Comparison of ENCODE assay signal across 8 cellular contexts in the genomic region with DNA sequence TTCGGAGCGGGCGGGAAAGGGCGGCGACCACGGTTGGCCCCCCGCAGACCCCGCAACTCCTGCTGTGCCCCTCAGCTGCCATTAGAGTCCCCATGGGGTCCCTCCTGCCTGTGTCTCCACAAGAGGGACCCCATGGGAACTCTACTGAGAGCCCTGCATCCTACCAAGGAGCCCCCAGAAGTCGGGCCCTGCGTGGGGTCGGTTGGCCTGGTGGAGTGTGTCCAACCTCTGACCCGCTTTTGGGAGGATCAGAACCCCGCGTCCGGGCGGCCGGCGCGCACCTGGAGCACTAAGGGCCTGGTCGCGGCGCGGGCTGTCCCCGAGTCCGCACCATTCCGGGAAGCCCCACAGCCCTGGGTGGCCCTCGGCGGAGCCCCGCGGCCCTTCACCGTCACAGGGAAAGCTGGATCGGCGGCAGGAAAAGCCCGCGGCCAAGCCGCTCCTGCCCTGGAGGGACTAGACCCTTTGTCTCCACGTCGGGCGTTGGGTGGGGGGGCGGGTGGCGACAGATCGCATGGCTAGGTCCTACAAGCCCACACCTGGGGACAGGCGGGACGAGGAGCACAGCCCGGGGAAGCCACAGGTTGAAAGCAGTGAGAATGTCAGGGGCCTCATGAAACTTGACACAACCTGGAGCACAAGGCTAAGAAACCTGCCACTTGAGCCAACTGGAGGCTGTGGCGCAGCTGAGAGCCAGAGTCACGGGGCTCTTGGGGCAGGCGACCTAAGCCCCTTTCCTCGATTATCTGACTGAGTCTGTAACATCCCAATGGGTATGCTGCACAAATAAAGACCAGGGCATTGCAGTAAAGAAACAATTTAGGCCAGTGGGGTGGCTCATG. TPM values are rescaled to one million over a fixed set of nuclear protein-coding genes. Genes with fewer than 3 reads are reported as not detected.
DNase-seq lines count a peak whose midpoint lies in the region; ATAC-seq and TF ChIP-seq lines count a peak whose summit lies in the region.

No MANE protein-coding gene starts in this region.

- no peak overlapping the region for H3K27ac ChIP-seq in RWPE2 (ENCODE audit: poor library complexity, severe bottlenecking)
- H3K27ac ChIP-seq in gastroesophageal sphincter, result no peak overlapping the region

- H3K4me1 ChIP-seq in RWPE2 (ENCODE audit: insufficient read depth, poor library complexity, severe bottlenecking), result peaks cover 2% of the 10 kb centered on the region
- peaks cover 2% of the 10 kb centered on the region for H3K4me1 ChIP-seq in skeletal muscle satellite cell (ENCODE audit: control insufficient read depth, insufficient read depth, low read length)
- peaks cover 0 to 15% (median 6%) of the 10 kb centered on the region in 3 donors for H3K4me1 ChIP-seq in gastroesophageal sphincter

- no peak for TF ChIP-seq CTCF in RWPE2 (IDR thresholded peaks at IDR 0.05; ENCODE audit: poor library complexity, severe bottlenecking)
- TF ChIP-seq CTCF in fibroblast of villous mesenchyme (IDR thresholded peaks at IDR 0.05; ENCODE audit: insufficient read depth, low read depth, low read length), result no peak
- TF ChIP-seq CTCF in gastroesophageal sphincter (IDR thresholded peaks at IDR 0.05), result no peak

- no peak overlapping the region for H3K9ac ChIP-seq in skeletal muscle satellite cell (ENCODE audit: low read depth, low read length)

- H3K9me3 ChIP-seq in RWPE2 (ENCODE audit: severe bottlenecking) (no peaks in the 10 kb centered on the region), skeletal muscle satellite cell (replicated peaks; ENCODE audit: low read length) (no peaks in the 10 kb centered on the region), gastroesophageal sphincter (peaks cover 0 to 5% (median 0%) of the 10 kb centered on the region in 3 donors)

- H3K4me2 ChIP-seq in skeletal muscle satellite cell (ENCODE audit: low read length), result peak overlapping the region; percentile 83

- no peak for TF ChIP-seq POLR2A in gastroesophageal sphincter (IDR thresholded peaks at IDR 0.05)

- H3K27me3 ChIP-seq in RWPE2 (ENCODE audit: insufficient read depth, poor library complexity, severe bottlenecking) (no peaks in the 10 kb centered on the region), skeletal muscle satellite cell (ENCODE audit: control insufficient read depth, insufficient read depth, low read length) (peaks cover 40% of the 10 kb centered on the region), gastroesophageal sphincter (peaks cover 57% of the 10 kb centered on the region)

- WGBS in gastroesophageal sphincter (ENCODE audit: low coverage in 1 of 2), 2 donors, result 92% methylated on average over 2 of the region's 49 CpGs; no CpG with 5 or more reads in 1 of the 2 donors

- peak overlapping the region; percentile 27 for H3K4me3 ChIP-seq in RWPE2 (ENCODE audit: severe bottlenecking)
- H3K4me3 ChIP-seq in fibroblast of villous mesenchyme (ENCODE audit: low read depth, low read length), result peak overlapping the region; percentile 58
- H3K4me3 ChIP-seq in skeletal muscle satellite cell (ENCODE audit: low read length), result peak overlapping the region; percentile 68
- H3K4me3 ChIP-seq in gastroesophageal sphincter, result peak overlapping the region in 1 of 2 donors; percentile 49

- H3K36me3 ChIP-seq in RWPE2 (ENCODE audit: low read depth), result no peaks in the 10 kb centered on the region
- no peaks in the 10 kb centered on the region for H3K36me3 ChIP-seq in skeletal muscle satellite cell (ENCODE audit: insufficient read depth, low read length)
- no peaks in the 10 kb centered on the region for H3K36me3 ChIP-seq in gastroesophageal sphincter

- no peak for TF ChIP-seq EP300 in gastroesophageal sphincter (IDR thresholded peaks at IDR 0.05)

- peak; percentile 9 for ATAC-seq in GM19023 (IDR thresholded peaks at IDR 0.05; ENCODE audit: unreplicated experiment)
- ATAC-seq in RWPE2 (ENCODE audit: low read depth), result no peak
- no peak for ATAC-seq in gastroesophageal sphincter
- ATAC-seq in HG02970 (IDR thresholded peaks at IDR 0.05; ENCODE audit: low FRiP score, unreplicated experiment), result no peak

- DNase-seq in RWPE2 (ENCODE audit: low spot score) (no peak), fibroblast of villous mesenchyme (ENCODE audit: low read depth) (no peak), CD1c-positive myeloid dendritic cell (ENCODE audit: extremely low spot score) (no peak), NCI-H510A (lab: John Stamatoyannopoulos, UW) (no peak)

RNA-seq across cellular contexts. Expression of a gene that starts 11.2 kb away (rescaled TPM):
- total RNA-seq in fibroblast of villous mesenchyme (30.2 and 31.2 TPM in 2 replicates), gastroesophageal sphincter (10 to 100 TPM; 44.4 to 54.9 (median 51.5) TPM)
- 36.5 and 41.7 TPM in 2 replicates for total RNA-seq in skeletal muscle satellite cell (2012; rRNA removed)

RNA-seq across cellular contexts. Expression of a gene that starts 17.3 kb away (rescaled TPM):
- total RNA-seq in fibroblast of villous mesenchyme, result 69.5 and 70.9 TPM in 2 replicates
- 46.1 and 55.5 TPM in 2 replicates for total RNA-seq in skeletal muscle satellite cell (2012; rRNA removed)
- total RNA-seq in gastroesophageal sphincter, result 10 to 100 TPM; 71.1 to 91.0 (median 82.2) TPM

RNA-seq across cellular contexts. Expression of a gene that starts 32.4 kb away (rescaled TPM):
- under 0.01 and 0.32 TPM in 2 replicates for total RNA-seq in fibroblast of villous mesenchyme
- 0.25 and 0.87 TPM in 2 replicates for total RNA-seq in skeletal muscle satellite cell (2012; rRNA removed)
- under 1 TPM in 1 of 4 donors, not detected in 3; 0.45 TPM for total RNA-seq in gastroesophageal sphincter
